ENCODE assay signal across 9 cellular contexts in genomic region chr6:45479834-45480696, GRCh38.
DNase-seq lines count a peak whose midpoint lies in the region; ATAC-seq and TF ChIP-seq lines count a peak whose summit lies in the region.
"Had no signal": no experiment of that assay in that cellular context is flagged by ENCODE, and none has a peak within 500 bp of the region (broad histone marks: within the 10 kb centered on the region; RNA-seq: fewer than 3 reads in every experiment).

No MANE protein-coding gene starts in this region.

- no peak for ATAC-seq in activated CD8-positive, alpha-beta T cell treated with anti-CD3 and anti-CD28 coated beads for 36 hours
- no peak for ATAC-seq in activated CD8-positive, alpha-beta T cell treated with anti-CD3 and anti-CD28 coated beads, Interleukin-2, amount 10 ng/mL, durations not matched to agents 7 days and 5 days
- peak; percentile 55 for ATAC-seq in HG03025 (IDR thresholded peaks at IDR 0.05; ENCODE audit: low FRiP score, unreplicated experiment)

- H3K9me3 Mint-ChIP-seq in activated CD8-positive, alpha-beta T cell treated with anti-CD3 and anti-CD28 coated beads for 36 hours, result no peaks in the 10 kb centered on the region
- no peaks in the 10 kb centered on the region for H3K9me3 Mint-ChIP-seq in activated CD8-positive, alpha-beta T cell treated with anti-CD3 and anti-CD28 coated beads, Interleukin-2, amount 10 ng/mL, durations not matched to agents 7 days and 5 days (ENCODE audit: insufficient read depth)

- POLR2A ChIA-PET in activated CD8-positive, alpha-beta T cell treated with anti-CD3 and anti-CD28 coated beads for 36 hours (lab: Charles Lee), result no interaction called here
- POLR2A ChIA-PET in activated CD8-positive, alpha-beta T cell treated with anti-CD3 and anti-CD28 coated beads, Interleukin-2, amount 10 ng/mL, durations not matched to agents 7 days and 5 days (lab: Charles Lee), result interaction anchor here (0.6 kb wide), 1 partner anchor 497 kb away, joined by 3 read pairs; no protein-coding TSS in a partner anchor

- H3K4me1 Mint-ChIP-seq in activated CD8-positive, alpha-beta T cell treated with anti-CD3 and anti-CD28 coated beads for 36 hours (ENCODE audit: low read depth), result peaks cover 15% of the 10 kb centered on the region
- H3K4me1 Mint-ChIP-seq in activated CD8-positive, alpha-beta T cell treated with anti-CD3 and anti-CD28 coated beads, Interleukin-2, amount 10 ng/mL, durations not matched to agents 7 days and 5 days (ENCODE audit: low read depth), result peaks cover 8% of the 10 kb centered on the region

- no peak overlapping the region for H3K4me3 ChIP-seq in skeletal muscle cell (ENCODE audit: low read depth, low read length)

- no peaks in the 10 kb centered on the region for H3K27me3 Mint-ChIP-seq in activated CD8-positive, alpha-beta T cell treated with anti-CD3 and anti-CD28 coated beads for 36 hours
- H3K27me3 Mint-ChIP-seq in activated CD8-positive, alpha-beta T cell treated with anti-CD3 and anti-CD28 coated beads, Interleukin-2, amount 10 ng/mL, durations not matched to agents 7 days and 5 days (ENCODE audit: low read depth), result no peaks in the 10 kb centered on the region
- H3K27me3 Mint-ChIP-seq: CD4-positive, CD25-positive, alpha-beta regulatory T cell had no signal

- peak; percentile 11 for DNase-seq in activated CD8-positive, alpha-beta T cell treated with anti-CD3 and anti-CD28 coated beads for 36 hours
- DNase-seq in activated CD8-positive, alpha-beta T cell treated with anti-CD3 and anti-CD28 coated beads, Interleukin-2, amount 10 ng/mL, durations not matched to agents 7 days and 5 days, result no peak
- DNase-seq in amniotic epithelial cell (ENCODE audit: low read depth), result peak; percentile 94
- peak; percentile 94 for DNase-seq in skeletal muscle cell (ENCODE audit: low read depth)
- no peak for DNase-seq in NCI-H1092 (lab: John Stamatoyannopoulos, UW)
- DNase-seq in NCI-H2029 treated with DMSO at 0.1 percent for 48 hours (lab: John Stamatoyannopoulos, UW), result no peak
- no peak for DNase-seq in COR-L47 (lab: John Stamatoyannopoulos, UW)
- DNase-seq: CD4-positive, CD25-positive, alpha-beta regulatory T cell had no signal

- CTCF ChIA-PET in activated CD8-positive, alpha-beta T cell treated with anti-CD3 and anti-CD28 coated beads for 36 hours (lab: Charles Lee), result interaction anchor here (1.2 kb wide), 1 partner anchor 235 kb away, joined by 3 read pairs; no protein-coding TSS in a partner anchor
- CTCF ChIA-PET in activated CD8-positive, alpha-beta T cell treated with anti-CD3 and anti-CD28 coated beads, Interleukin-2, amount 10 ng/mL, durations not matched to agents 7 days and 5 days (lab: Charles Lee), result no interaction called here

- TF ChIP-seq CTCF in activated CD8-positive, alpha-beta T cell treated with anti-CD3 and anti-CD28 coated beads for 36 hours (IDR thresholded peaks at IDR 0.05), result no peak

- H3K4me3 Mint-ChIP-seq in activated CD8-positive, alpha-beta T cell treated with anti-CD3 and anti-CD28 coated beads for 36 hours, result no peak overlapping the region
- no peak overlapping the region for H3K4me3 Mint-ChIP-seq in activated CD8-positive, alpha-beta T cell treated with anti-CD3 and anti-CD28 coated beads, Interleukin-2, amount 10 ng/mL, durations not matched to agents 7 days and 5 days
- H3K4me3 Mint-ChIP-seq: CD4-positive, CD25-positive, alpha-beta regulatory T cell had no signal

- no peak overlapping the region for H3K27ac Mint-ChIP-seq in activated CD8-positive, alpha-beta T cell treated with anti-CD3 and anti-CD28 coated beads for 36 hours
- no peak overlapping the region for H3K27ac Mint-ChIP-seq in activated CD8-positive, alpha-beta T cell treated with anti-CD3 and anti-CD28 coated beads, Interleukin-2, amount 10 ng/mL, durations not matched to agents 7 days and 5 days

- intact Hi-C loops in activated CD8-positive, alpha-beta T cell treated with anti-CD3 and anti-CD28 coated beads for 36 hours (cut with micrococcal nuclease), result no loop called here

- peaks cover 13% of the 10 kb centered on the region for H3K36me3 Mint-ChIP-seq in activated CD8-positive, alpha-beta T cell treated with anti-CD3 and anti-CD28 coated beads for 36 hours (ENCODE audit: low read depth)
- no peaks in the 10 kb centered on the region for H3K36me3 Mint-ChIP-seq in activated CD8-positive, alpha-beta T cell treated with anti-CD3 and anti-CD28 coated beads, Interleukin-2, amount 10 ng/mL, durations not matched to agents 7 days and 5 days (ENCODE audit: low read depth)
- H3K36me3 Mint-ChIP-seq: CD4-positive, CD25-positive, alpha-beta regulatory T cell had no signal

Comparison
In these comparisons a context has a peak if more than half of its experiments do, and no peak if none do; other contexts are left out.
1. DNase-seq: peak in activated CD8-positive, alpha-beta T cell treated with anti-CD3 and anti-CD28 coated beads for 36 hours (single experiment), amniotic epithelial cell (single experiment) and skeletal muscle cell (single experiment); none in activated CD8-positive, alpha-beta T cell treated with anti-CD3 and anti-CD28 coated beads, Interleukin-2, amount 10 ng/mL, durations not matched to agents 7 days and 5 days (single experiment), NCI-H1092 (single experiment), NCI-H2029 treated with DMSO at 0.1 percent for 48 hours (single experiment) and COR-L47 (single experiment).